In the genomic region with DNA sequence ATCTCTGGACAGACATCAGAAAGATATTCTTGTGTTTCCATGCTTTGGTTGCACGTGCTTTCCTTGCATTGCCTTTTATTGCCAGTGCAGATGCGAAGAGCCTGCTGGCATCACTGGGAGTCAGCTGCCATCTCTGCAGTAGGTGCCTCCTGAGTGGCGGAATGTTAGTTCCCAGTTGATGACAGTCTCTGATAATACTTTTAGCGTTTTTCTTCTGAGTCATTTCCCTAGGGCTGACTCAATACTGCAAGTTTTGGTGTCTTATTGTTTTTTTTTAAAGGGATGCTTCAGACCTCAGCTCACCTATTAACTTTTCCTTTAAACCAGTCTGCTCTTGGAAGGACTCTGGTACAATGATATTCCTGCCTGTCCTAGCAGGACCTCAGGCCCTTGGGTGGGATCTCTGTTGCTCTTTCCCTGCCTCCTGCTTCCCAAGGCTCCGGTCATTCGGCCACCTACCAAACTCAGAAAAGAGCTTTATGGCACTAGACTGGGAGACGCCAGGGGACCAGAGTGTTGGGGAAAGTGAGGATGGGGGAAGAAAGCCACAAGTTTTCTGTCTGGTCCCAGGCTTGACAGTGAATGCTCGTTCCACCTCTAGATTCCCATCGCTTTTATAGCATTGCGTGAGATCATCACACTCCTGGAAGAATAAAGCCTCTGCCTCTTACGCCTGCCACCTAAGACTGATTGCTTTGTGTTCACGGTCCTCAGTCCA, we compare ENCODE assay signal across 16 cellular contexts.
A peak's percentile ranks its signal among the peaks of the same experiment; 100 is the strongest.
DNase-seq lines count a peak whose midpoint lies in the region; FAIRE-seq and TF ChIP-seq lines count a peak whose summit lies in the region.
"Had no signal": no experiment of that assay in that cellular context is flagged by ENCODE, and none has a peak within 500 bp of the region (broad histone marks: within the 10 kb centered on the region; RNA-seq: fewer than 3 reads in every experiment).

No MANE protein-coding gene starts in this region.

- no peak overlapping the region for H3K23ac ChIP-seq in mesendoderm (ENCODE audit: low read length)

- no peak overlapping the region for H3K9ac ChIP-seq in mesendoderm (ENCODE audit: low read length)

- H3K4me1 ChIP-seq in mesendoderm (ENCODE audit: control insufficient read depth, low read depth, low read length) (no peaks in the 10 kb centered on the region), ascending aorta (no peaks in the 10 kb centered on the region)

- no peaks in the 10 kb centered on the region for H3K79me2 ChIP-seq in mesendoderm (ENCODE audit: control insufficient read depth, insufficient read depth, low read length)

- no peaks in the 10 kb centered on the region for H3K36me3 ChIP-seq in bronchial epithelial cell (ENCODE audit: control insufficient read depth, insufficient read depth, low read length)
- no peaks in the 10 kb centered on the region for H3K36me3 ChIP-seq in mesendoderm (ENCODE audit: control insufficient read depth, insufficient read depth, low read length)
- H3K36me3 ChIP-seq in ascending aorta, result no peaks in the 10 kb centered on the region
- H3K36me3 ChIP-seq: cardiac muscle cell had no signal

- H3K27ac ChIP-seq in mesendoderm (ENCODE audit: low read depth, low read length) (no peak overlapping the region), ascending aorta (no peak overlapping the region)
- H3K27ac ChIP-seq: cardiac muscle cell had no signal

- H3K4me3 Mint-ChIP-seq in mesothelial cell of epicardium, result no peak overlapping the region
- H3K4me3 Mint-ChIP-seq: activated CD8-positive, alpha-beta memory T cell treated with anti-CD3 and anti-CD28 coated beads, Interleukin-2, amount 10 ng/mL, durations not matched to agents 7 days and 5 days; T-helper 17 cell had no signal

- no peaks in the 10 kb centered on the region for H3K79me1 ChIP-seq in mesendoderm (ENCODE audit: low read length)

- H2AK5ac ChIP-seq in mesendoderm (ENCODE audit: low read length), result no peak overlapping the region

- intact Hi-C loops in ascending aorta (cut with DNase I), result no loop called here

- H3K56ac ChIP-seq in mesendoderm (ENCODE audit: low read length), result no peak overlapping the region

- peak overlapping the region; percentile 62 for H3K18ac ChIP-seq in mesendoderm (ENCODE audit: low read length)

- FAIRE-seq in bronchial epithelial cell (lab: Jason Lieb, UNC), result peak; percentile 18
- FAIRE-seq: D721Med, small intestine had no signal

- no peaks in the 10 kb centered on the region for H3K4me1 Mint-ChIP-seq in mesothelial cell of epicardium
- H3K4me1 Mint-ChIP-seq: activated CD8-positive, alpha-beta memory T cell treated with anti-CD3 and anti-CD28 coated beads, Interleukin-2, amount 10 ng/mL, durations not matched to agents 7 days and 5 days; T-helper 17 cell had no signal

- H4K8ac ChIP-seq in mesendoderm (ENCODE audit: low read depth, low read length), result no peak overlapping the region

- no peak overlapping the region for H2BK120ac ChIP-seq in mesendoderm (ENCODE audit: low read depth, low read length)

- H2BK5ac ChIP-seq in mesendoderm (ENCODE audit: low read length), result no peak overlapping the region

- H3K27ac Mint-ChIP-seq in mesothelial cell of epicardium, result no peak overlapping the region
- H3K27ac Mint-ChIP-seq: activated CD8-positive, alpha-beta memory T cell treated with anti-CD3 and anti-CD28 coated beads, Interleukin-2, amount 10 ng/mL, durations not matched to agents 7 days and 5 days; T-helper 17 cell had no signal

- WGBS in mesendoderm (ENCODE audit: extremely low coverage, insufficient coverage, low lambda C conversion rate), result no CpG with 5 or more reads among the region's 12 CpGs

- H3K4me3 ChIP-seq in bronchial epithelial cell (ENCODE audit: low read depth, low read length), result no peak overlapping the region
- no peak overlapping the region for H3K4me3 ChIP-seq in mesendoderm (ENCODE audit: low read length)
- no peak overlapping the region for H3K4me3 ChIP-seq in ascending aorta
- H3K4me3 ChIP-seq: cardiac muscle cell had no signal

- no peak overlapping the region for H2BK15ac ChIP-seq in mesendoderm (replicated peaks; ENCODE audit: low read depth)

- H4K5ac ChIP-seq in mesendoderm (ENCODE audit: low read length), result no peak overlapping the region

- peaks cover 5% of the 10 kb centered on the region for H3K9me3 Mint-ChIP-seq in mesothelial cell of epicardium

- DNase-seq in EH (ENCODE audit: low read depth), result peak; percentile 95
- DNase-seq in LHCN-M2 (ENCODE audit: low read depth), result peak; percentile 94
- DNase-seq in bronchial epithelial cell (ENCODE audit: low read depth), result peak; percentile 84
- DNase-seq in mesendoderm, result peak; percentile 81
- no peak for DNase-seq in stimulated activated CD8-positive, alpha-beta memory T cell treated with anti-CD3 and anti-CD28 coated beads, Interleukin-4, amount 100 ng/mL, for 48 hours
- no peak for DNase-seq in mesothelial cell of epicardium (ENCODE audit: low spot score in 2 of 2, unreplicated experiment in 2 of 2)
- no peak for DNase-seq in ascending aorta (ENCODE audit: low spot score in 2 of 2)
- DNase-seq in DMS 273 treated with DMSO at 0.1 percent for 48 hours (lab: John Stamatoyannopoulos, UW), result no peak
- DNase-seq: activated CD8-positive, alpha-beta memory T cell treated with anti-CD3 and anti-CD28 coated beads, Interleukin-2, amount 10 ng/mL, durations not matched to agents 7 days and 5 days; hypothalamus; Karpas-422; NCI-H82; small intestine; T-helper 17 cell had no signal

- no peaks in the 10 kb centered on the region for H3K36me3 Mint-ChIP-seq in mesothelial cell of epicardium
- H3K36me3 Mint-ChIP-seq: activated CD8-positive, alpha-beta memory T cell treated with anti-CD3 and anti-CD28 coated beads, Interleukin-2, amount 10 ng/mL, durations not matched to agents 7 days and 5 days had no signal

- no peaks in the 10 kb centered on the region for H3K27me3 Mint-ChIP-seq in mesothelial cell of epicardium (ENCODE audit: low read depth)
- H3K27me3 Mint-ChIP-seq: activated CD8-positive, alpha-beta memory T cell treated with anti-CD3 and anti-CD28 coated beads, Interleukin-2, amount 10 ng/mL, durations not matched to agents 7 days and 5 days had no signal

- H3K4me2 ChIP-seq in mesendoderm (ENCODE audit: low read length), result no peak overlapping the region

- H3K9me3 ChIP-seq in ascending aorta, result no peaks in the 10 kb centered on the region

- no peak for TF ChIP-seq CTCF in bronchial epithelial cell (IDR thresholded peaks at IDR 0.05; ENCODE audit: insufficient read depth, low read length, severe bottlenecking)
- TF ChIP-seq CTCF in mesothelial cell of epicardium (IDR thresholded peaks at IDR 0.05; ENCODE audit: unreplicated experiment), result no peak
- TF ChIP-seq CTCF in ascending aorta (IDR thresholded peaks at IDR 0.05), result no peak

- H3K27me3 ChIP-seq in bronchial epithelial cell (ENCODE audit: control insufficient read depth, insufficient read depth, low read length) (no peaks in the 10 kb centered on the region), mesendoderm (ENCODE audit: insufficient read depth, low read length, poor library complexity) (no peaks in the 10 kb centered on the region), ascending aorta (no peaks in the 10 kb centered on the region)
- H3K27me3 ChIP-seq: cardiac muscle cell had no signal

- peak overlapping the region; percentile 78 for H3K4ac ChIP-seq in mesendoderm (ENCODE audit: low read depth, low read length)

Comparison
In these comparisons a context has a peak if more than half of its experiments do, and no peak if none do; other contexts are left out.
1. DNase-seq: peak in EH (single experiment), LHCN-M2 (single experiment), bronchial epithelial cell (single experiment) and mesendoderm (single experiment); none in stimulated activated CD8-positive, alpha-beta memory T cell treated with anti-CD3 and anti-CD28 coated beads, Interleukin-4, amount 100 ng/mL, for 48 hours (single experiment), mesothelial cell of epicardium (0 of 2), ascending aorta (0 of 2) and DMS 273 treated with DMSO at 0.1 percent for 48 hours (single experiment).